Comparison of ENCODE assay signal across 8 cellular contexts in the genomic region with DNA sequence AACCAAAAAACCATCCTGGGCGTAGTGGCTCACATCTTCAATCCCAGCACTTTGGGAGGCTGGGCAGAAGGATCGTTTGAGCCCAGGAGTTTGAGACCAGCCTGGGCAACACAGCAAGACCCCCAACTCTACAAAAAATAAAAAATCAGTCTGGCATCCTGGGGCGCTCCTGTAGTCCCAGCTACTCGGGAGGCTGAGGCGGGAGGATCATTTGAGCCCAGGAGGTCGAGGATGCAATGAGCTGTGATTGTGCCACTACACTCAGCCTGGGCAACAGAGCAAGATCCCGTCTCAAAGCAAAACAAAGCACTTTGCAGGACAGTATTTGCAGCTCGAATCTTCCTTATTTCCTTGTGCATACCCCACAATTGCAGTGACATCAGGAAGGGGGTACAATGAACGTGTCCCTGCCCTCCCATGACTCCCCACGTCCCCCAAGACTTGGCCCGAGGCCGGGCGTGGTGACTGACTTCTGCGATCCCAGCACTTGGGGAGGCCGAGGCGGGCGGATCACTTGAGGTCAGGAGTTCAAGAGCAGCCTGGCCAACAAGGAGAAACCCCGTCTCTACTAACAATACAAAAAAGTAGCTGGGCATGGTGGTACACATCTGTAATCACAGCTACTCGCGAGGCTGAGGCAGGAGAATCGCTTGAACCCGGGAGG. TPM values are rescaled to one million over a fixed set of nuclear protein-coding genes. Genes with fewer than 3 reads are reported as not detected.
DNase-seq lines count a peak whose midpoint lies in the region; ATAC-seq and TF ChIP-seq lines count a peak whose summit lies in the region.

No MANE protein-coding gene starts in this region.

- H3K36me3 ChIP-seq in HCT116 (ENCODE audit: control insufficient read depth in 1 of 2, insufficient read depth in 2 of 2, low read length in 2 of 2) (no peaks in the 10 kb centered on the region; a peak in 1 of 4 replicates), spleen (peaks cover 0 to 39% (median 9%) of the 10 kb centered on the region in 6 donors)

- H3K9me3 ChIP-seq in HCT116 (ENCODE audit: control insufficient read depth in 1 of 2, insufficient read depth in 1 of 2, low read depth in 1 of 2, low read length in 2 of 2) (no peaks in the 10 kb centered on the region), spleen (no peaks in the 10 kb centered on the region)

- H3K27ac ChIP-seq in HCT116 (ENCODE audit: low read depth, low read length) (peak overlapping the region; percentile 87), spleen (peak overlapping the region in 6 of 8 donors; percentile 83 to 92 (median 89))

- no peak for TF ChIP-seq CTCF in HCT116 (IDR thresholded peaks at IDR 0.05 in 2 of 3, conservative IDR thresholded peaks at IDR 0.05 in 1 of 3; ENCODE audit: borderline replicate concordance in 1 of 3, insufficient read depth in 1 of 3, low read depth in 2 of 3, low read length in 2 of 3)
- no peak for TF ChIP-seq CTCF in activated CD8-positive, alpha-beta T cell treated with anti-CD3 and anti-CD28 coated beads for 36 hours (IDR thresholded peaks at IDR 0.05)
- TF ChIP-seq CTCF in spleen (IDR thresholded peaks at IDR 0.05 in 8 of 11, conservative IDR thresholded peaks at IDR 0.05 in 3 of 11) = no peak
- TF ChIP-seq CTCF in GM10248 (IDR thresholded peaks at IDR 0.05; ENCODE audit: control extremely low read depth, extremely low read depth, low read depth, missing control alignments) = no peak

- intact Hi-C loops in HCT116 (cut with micrococcal nuclease) = no loop called here
- intact Hi-C loops in activated CD8-positive, alpha-beta T cell treated with anti-CD3 and anti-CD28 coated beads for 36 hours (cut with micrococcal nuclease) = loop anchor here (10.0 kb wide), 1 partner anchor 314 kb away; a partner anchor contains a TSS
- intact Hi-C loops in spleen (cut with DNase I; ENCODE audit: low total_unique reads) = loop anchor here (5.0 kb wide), 1 partner anchor 116 kb away; no protein-coding TSS in a partner anchor

- peaks cover 8% of the 10 kb centered on the region for H3K36me3 Mint-ChIP-seq in activated CD8-positive, alpha-beta T cell treated with anti-CD3 and anti-CD28 coated beads for 36 hours (ENCODE audit: low read depth)

- TF ChIP-seq POLR2A in HCT116 (IDR thresholded peaks at IDR 0.05; ENCODE audit: borderline replicate concordance, extremely low read depth, insufficient read depth, insufficient read length) = no peak
- TF ChIP-seq POLR2A in spleen (IDR thresholded peaks at IDR 0.05) = no peak

- H4K20me1 ChIP-seq in HCT116 (ENCODE audit: insufficient read depth) = no peaks in the 10 kb centered on the region

- DNase-seq in HCT116 (ENCODE audit: low read depth, low spot score) (no peak), spleen (no peak), NCI-H1436 (lab: John Stamatoyannopoulos, UW) (no peak), GM10248 (ENCODE audit: extremely low spot score) (no peak), DMS 273 (lab: John Stamatoyannopoulos, UW; ENCODE audit: unreplicated experiment) (no peak)
- DNase-seq in activated CD8-positive, alpha-beta T cell treated with anti-CD3 and anti-CD28 coated beads for 36 hours = no peak

- peaks cover 39% of the 10 kb centered on the region for H3K79me2 ChIP-seq in HCT116 (ENCODE audit: insufficient read depth, low read length)

- H3K9me3 Mint-ChIP-seq in activated CD8-positive, alpha-beta T cell treated with anti-CD3 and anti-CD28 coated beads for 36 hours = no peaks in the 10 kb centered on the region

- RAD21 ChIA-PET in HCT116 (lab: Charles Lee; ENCODE audit: low non-redundant PET in 1 of 2, low total read pairs in 2 of 2, uncharacterized antibody in 2 of 2, unreplicated experiment in 2 of 2) = no interaction called here

- CTCF ChIA-PET in HCT116 (lab: Charles Lee) = interaction anchor here (4.9 kb wide), 1 partner anchor 115 kb away, joined by 120 read pairs; no protein-coding TSS in a partner anchor
- CTCF ChIA-PET in activated CD8-positive, alpha-beta T cell treated with anti-CD3 and anti-CD28 coated beads for 36 hours (lab: Charles Lee) = interaction anchor here (0.6 to 11.0 kb wide), 10 partner anchors 9 to 199 kb away, joined by 3 to 276 read pairs (median 4); a partner anchor contains a TSS
- CTCF ChIA-PET in GM10248 (lab: Yijun Ruan, JAX) = interaction anchor here (1.6 to 14.1 kb wide), 8 partner anchors 8 to 215 kb away, joined by 4 to 307 read pairs (median 22); a partner anchor contains a TSS

- peak overlapping the region; percentile 96 for H3K4me3 Mint-ChIP-seq in activated CD8-positive, alpha-beta T cell treated with anti-CD3 and anti-CD28 coated beads for 36 hours

- POLR2A ChIA-PET in HCT116 (lab: Charles Lee) (interaction anchor here (0.6 to 4.8 kb wide), 4 partner anchors 115 to 1039 kb away, joined by 3 to 22 read pairs (median 10); a partner anchor contains a TSS), GM10248 (lab: Yijun Ruan, JAX) (no interaction called here)
- POLR2A ChIA-PET in activated CD8-positive, alpha-beta T cell treated with anti-CD3 and anti-CD28 coated beads for 36 hours (lab: Charles Lee) = interaction anchor here (0.6 to 5.1 kb wide), 5 partner anchors 17 to 701 kb away, joined by 3 to 27 read pairs (median 3); a partner anchor contains a TSS

- WGBS in spleen, 5 donors = 45 to 55% (median 49%) methylated on average over 18 to 22 of the region's 22 CpGs

- H2AFZ ChIP-seq in HCT116 (ENCODE audit: low read depth, low read length, poor library complexity, severe bottlenecking) = no peak overlapping the region

- TF ChIP-seq RAD21 in HCT116 (IDR thresholded peaks at IDR 0.05; ENCODE audit: low read depth) = no peak

- peaks cover 7 to 24% of the 10 kb centered on the region in 2 experiments; a peak in 3 of 4 replicates for H3K4me1 ChIP-seq in HCT116 (ENCODE audit: control insufficient read depth in 1 of 2, insufficient read depth in 2 of 2, low read length in 2 of 2)
- peaks cover 24 to 93% (median 51%) of the 10 kb centered on the region in 6 donors for H3K4me1 ChIP-seq in spleen

- peak overlapping the region; percentile 83 for H3K9ac ChIP-seq in HCT116 (ENCODE audit: low read length)

- H3K9me2 ChIP-seq in HCT116 (ENCODE audit: insufficient read depth) = no peaks in the 10 kb centered on the region

- no TSS peak for BruUV-seq in HCT116 (replicated peaks; lab: Mats Ljungman, UMichigan)

- ATAC-seq in HCT116 (no peak), HG03039 (IDR thresholded peaks at IDR 0.05; ENCODE audit: unreplicated experiment) (no peak)
- no peak for ATAC-seq in activated CD8-positive, alpha-beta T cell treated with anti-CD3 and anti-CD28 coated beads for 36 hours

- H3K27me3 ChIP-seq in HCT116 (ENCODE audit: insufficient read depth, low read length) (no peaks in the 10 kb centered on the region), spleen (replicated peaks in 1 of 7) (no peaks in the 10 kb centered on the region)

- H3K4me3 ChIP-seq in HCT116 (replicated peaks in 1 of 2; ENCODE audit: low read depth in 1 of 2, low read length in 2 of 2) (peak overlapping the region; percentile 96 to 99), iPS-11a (ENCODE audit: low read depth, low read length) (peak overlapping the region; percentile 92), spleen (peak overlapping the region; percentile 59 to 100 (median 98))

- no peaks in the 10 kb centered on the region for H3K27me3 Mint-ChIP-seq in activated CD8-positive, alpha-beta T cell treated with anti-CD3 and anti-CD28 coated beads for 36 hours

- H3K4me1 Mint-ChIP-seq in activated CD8-positive, alpha-beta T cell treated with anti-CD3 and anti-CD28 coated beads for 36 hours (ENCODE audit: low read depth) = peaks cover 42% of the 10 kb centered on the region

- H3K4me2 ChIP-seq in HCT116 (ENCODE audit: low read length) = peak overlapping the region; percentile 95

- peak overlapping the region; percentile 91 for H3K27ac Mint-ChIP-seq in activated CD8-positive, alpha-beta T cell treated with anti-CD3 and anti-CD28 coated beads for 36 hours

TF ChIP-seq in HCT116, 20 proteins besides CTCF, POLR2A, EP300 and RAD21 (continues in another document):
- TF ChIP-seq JUND (IDR thresholded peaks at IDR 0.05) (no peak), ZNF274 (IDR thresholded peaks at IDR 0.05; ENCODE audit: low read depth, low read length) (no peak), EZH2 (IDR thresholded peaks at IDR 0.05) (no peak), TCF7L2 (IDR thresholded peaks at IDR 0.05; ENCODE audit: borderline replicate concordance, extremely low read depth, insufficient read depth, insufficient read length) (no peak), ZFX (IDR thresholded peaks at IDR 0.05) (no peak)
- TF ChIP-seq, protein P1, sequence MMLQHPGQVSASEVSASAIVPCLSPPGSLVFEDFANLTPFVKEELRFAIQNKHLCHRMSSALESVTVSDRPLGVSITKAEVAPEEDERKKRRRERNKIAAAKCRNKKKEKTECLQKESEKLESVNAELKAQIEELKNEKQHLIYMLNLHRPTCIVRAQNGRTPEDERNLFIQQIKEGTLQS (IDR thresholded peaks at IDR 0.05) = no peak

RNA-seq across cellular contexts. Expression of a gene that starts 0.9 kb away (rescaled TPM):
- total RNA-seq in HCT116 (2021; ENCODE audit: unreplicated experiment) (167 TPM), spleen (100 to 1,000 TPM in 3 of 7 donors, 10 to 100 TPM in 4; 77.2 to 185 (median 92.3) TPM)
- polyA plus RNA-seq in HCT116 (2012) = 214 and 236 TPM in 2 replicates
- total RNA-seq in activated CD8-positive, alpha-beta T cell treated with anti-CD3 and anti-CD28 coated beads for 36 hours = 100 to 1,000 TPM; 123 to 135 TPM
- 100 to 1,000 TPM; 283 to 374 (median 336) TPM for polyA plus RNA-seq in spleen

RNA-seq across cellular contexts. Expression of a gene that starts 11.9 kb away (rescaled TPM):
- total RNA-seq in HCT116 (2021; ENCODE audit: unreplicated experiment) (not detected), spleen (10 to 100 TPM; 17.9 to 40.1 (median 23.6) TPM)
- polyA plus RNA-seq in HCT116 (2012) = 0.04 and 0.08 TPM in 2 replicates
- under 1 TPM; 0.60 to 0.83 TPM for total RNA-seq in activated CD8-positive, alpha-beta T cell treated with anti-CD3 and anti-CD28 coated beads for 36 hours
- 10 to 100 TPM; 20.1 to 47.6 (median 23.3) TPM for polyA plus RNA-seq in spleen

RNA-seq across cellular contexts. Expression of a gene that starts 41.6 kb away (rescaled TPM):
- total RNA-seq in HCT116 (2021; ENCODE audit: unreplicated experiment) = 232 TPM
- 305 and 352 TPM in 2 replicates for polyA plus RNA-seq in HCT116 (2012)
- 10 to 100 TPM; 93.5 to 98.5 TPM for total RNA-seq in activated CD8-positive, alpha-beta T cell treated with anti-CD3 and anti-CD28 coated beads for 36 hours
- 10 to 100 TPM; 51.6 to 92.2 (median 60.9) TPM for total RNA-seq in spleen
- 10 to 100 TPM; 75.8 to 89.0 (median 76.6) TPM for polyA plus RNA-seq in spleen

RNA-seq across cellular contexts. Expression of a gene that starts 52.8 kb away (rescaled TPM):
- 175 TPM for total RNA-seq in HCT116 (2021; ENCODE audit: unreplicated experiment)
- polyA plus RNA-seq in HCT116 (2012) = 129 and 139 TPM in 2 replicates
- 10 to 100 TPM; 52.0 to 59.6 TPM for total RNA-seq in activated CD8-positive, alpha-beta T cell treated with anti-CD3 and anti-CD28 coated beads for 36 hours
- 100 to 1,000 TPM in 1 of 7 donors, 10 to 100 TPM in 6; 33.9 to 157 (median 43.0) TPM for total RNA-seq in spleen
- polyA plus RNA-seq in spleen = 10 to 100 TPM; 12.6 to 29.4 (median 19.7) TPM

Comparison
In these comparisons a context has a peak if more than half of its experiments do, and no peak if none do; other contexts are left out.
1. RNA of a gene that starts 11.9 kb away (total RNA-seq): 17.9 to 40.1 TPM in spleen; 0.60 to 0.83 TPM in activated CD8-positive, alpha-beta T cell treated with anti-CD3 and anti-CD28 coated beads for 36 hours and not detected in HCT116 (single experiment); every median in the first group is over 10 times any median in the second.
2. Peak in every context shown above with its lines, with median percentiles within 50 percentile points of each other: H3K4me3 ChIP-seq.